In genomic region chr9:73577867-73578266, GRCh38 we compare ENCODE assay signal across 14 cellular contexts.
A peak's percentile ranks its signal among the peaks of the same experiment; 100 is the strongest.
DNase-seq lines count a peak whose midpoint lies in the region; ATAC-seq, FAIRE-seq and TF ChIP-seq lines count a peak whose summit lies in the region.
"Had no signal": no experiment of that assay in that cellular context is flagged by ENCODE, and none has a peak within 500 bp of the region (broad histone marks: within the 10 kb centered on the region; RNA-seq: fewer than 3 reads in every experiment).

No MANE protein-coding gene starts in this region.

- H3K36me3 ChIP-seq in SJCRH30 (no peaks in the 10 kb centered on the region), kidney (ENCODE audit: control insufficient read depth in 1 of 2, insufficient read depth in 2 of 2, low read length in 2 of 2) (no peaks in the 10 kb centered on the region)
- H3K36me3 ChIP-seq: gastrocnemius medialis, left ventricle myocardium inferior had no signal

- DNase-seq in AG10803 (ENCODE audit: low read depth) (peak; percentile 2), M059J (ENCODE audit: low read depth) (peak; percentile 13), SJCRH30 (peak; percentile 5 to 27), foreskin keratinocyte (peak in 1 of 2 donors; percentile 67), kidney (no peak), SKM-1 (lab: John Stamatoyannopoulos, UW; ENCODE audit: unreplicated experiment) (no peak)
- no peak for DNase-seq in activated effector memory CD4-positive, alpha-beta T cell treated with Interleukin-2 at 50 U/mL for 16 hours
- DNase-seq: activated CD4-positive, alpha-beta T cell treated with anti-CD3 and anti-CD28 coated beads for 48 hours; gastrocnemius medialis; IMR-90; left ventricle myocardium inferior; NCI-H510A had no signal

- H3K27ac ChIP-seq in SJCRH30 = no peak overlapping the region
- H3K27ac ChIP-seq in foreskin keratinocyte = no peak overlapping the region
- no peak overlapping the region for H3K27ac ChIP-seq in kidney (ENCODE audit: low read depth in 2 of 2, low read length in 2 of 2)
- H3K27ac ChIP-seq: gastrocnemius medialis, left ventricle myocardium inferior had no signal

- FAIRE-seq in kidney (lab: Jason Lieb, UNC) = no peak
- FAIRE-seq: colon had no signal

- H3K4me1 ChIP-seq in SJCRH30 = no peaks in the 10 kb centered on the region
- no peaks in the 10 kb centered on the region for H3K4me1 ChIP-seq in foreskin keratinocyte
- no peaks in the 10 kb centered on the region for H3K4me1 ChIP-seq in kidney (ENCODE audit: control insufficient read depth in 1 of 2, insufficient read depth in 1 of 2, low read depth in 1 of 2, low read length in 2 of 2)
- H3K4me1 ChIP-seq: gastrocnemius medialis, left ventricle myocardium inferior had no signal

- TF ChIP-seq CTCF in AG10803 (conservative IDR thresholded peaks at IDR 0.05; ENCODE audit: low read length) (no peak), foreskin keratinocyte (conservative IDR thresholded peaks at IDR 0.05) (no peak), kidney (IDR thresholded peaks at IDR 0.05; ENCODE audit: borderline replicate concordance, extremely low read depth, insufficient read depth) (no peak)

- ATAC-seq in foreskin keratinocyte (peak; percentile 68), HG02970 (IDR thresholded peaks at IDR 0.05; ENCODE audit: low FRiP score, unreplicated experiment) (no peak)
- ATAC-seq: gastrocnemius medialis had no signal

- no peaks in the 10 kb centered on the region; the same call in 1 of the 2 replicates for H3K9me3 ChIP-seq in SJCRH30 (replicated peaks)
- no peaks in the 10 kb centered on the region for H3K9me3 ChIP-seq in kidney (ENCODE audit: control insufficient read depth in 1 of 2, low read length in 2 of 2)
- H3K9me3 ChIP-seq: gastrocnemius medialis, left ventricle myocardium inferior had no signal

- intact Hi-C loops in kidney (cut with DNase I) = no loop called here

- H3K27me3 ChIP-seq in SJCRH30 (no peaks in the 10 kb centered on the region), foreskin keratinocyte (peaks cover 3% of the 10 kb centered on the region)
- H3K27me3 ChIP-seq: gastrocnemius medialis had no signal

- no peak overlapping the region for H3K9ac ChIP-seq in kidney (ENCODE audit: low read length in 2 of 2)

- H3K4me3 ChIP-seq in AG10803 (ENCODE audit: low read length) (no peak overlapping the region), SJCRH30 (no peak overlapping the region), kidney (ENCODE audit: low read length in 2 of 2) (no peak overlapping the region)
- H3K4me3 ChIP-seq: gastrocnemius medialis, left ventricle myocardium inferior had no signal

Comparison
In these comparisons a context has a peak if more than half of its experiments do, and no peak if none do; other contexts are left out.
1. DNase-seq: peak in AG10803 (single experiment), M059J (single experiment) and SJCRH30 (2 of 2); none in kidney (single experiment), SKM-1 (single experiment) and activated effector memory CD4-positive, alpha-beta T cell treated with Interleukin-2 at 50 U/mL for 16 hours (single experiment).